ENCODE assay signal across 1 cellular context in the genomic region with DNA sequence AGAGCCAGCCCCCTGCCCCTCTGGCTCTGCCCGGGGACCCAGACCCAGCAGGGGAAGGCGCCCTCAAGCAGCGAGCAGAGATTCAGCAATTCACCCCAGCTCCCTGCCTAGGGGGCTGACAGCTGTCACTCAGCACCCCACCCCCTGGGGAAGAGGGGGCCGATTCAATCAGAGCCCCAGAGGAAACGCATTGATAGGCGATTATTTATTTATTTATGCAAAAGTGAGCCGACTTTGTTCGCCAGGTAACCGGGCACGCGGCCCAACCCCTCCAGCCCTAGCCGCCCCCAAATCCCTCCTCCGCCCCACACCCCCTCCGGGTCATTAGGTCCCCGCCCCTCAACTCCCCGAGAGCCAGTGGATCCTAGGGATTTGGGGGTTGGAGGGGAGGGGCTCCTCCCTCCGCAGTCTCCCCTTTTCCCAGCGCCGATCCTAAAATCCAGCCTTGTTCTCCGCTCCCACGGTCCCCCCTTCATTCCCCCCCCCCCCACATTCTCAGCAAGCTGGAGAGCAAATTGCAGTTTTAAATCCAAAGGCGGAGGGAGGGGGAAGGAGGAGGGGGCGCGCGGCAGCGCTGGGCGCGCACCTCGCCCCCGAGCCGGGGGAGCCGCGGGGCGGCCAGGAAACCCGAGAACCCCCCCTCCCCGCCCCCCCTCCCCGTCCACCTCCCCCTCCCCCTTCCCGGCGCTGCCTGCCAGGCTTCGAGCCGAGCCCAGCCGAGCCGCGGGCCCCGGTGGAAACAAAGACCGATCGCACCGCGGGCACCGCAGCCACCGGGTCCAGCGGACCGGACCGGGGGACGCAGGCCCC.
TF ChIP-seq lines count a peak whose summit lies in the region.

No MANE protein-coding gene starts in this region.

TF ChIP-seq in HepG2, 621 proteins besides CTCF, POLR2A, EP300 and RAD21 (continued from another document and continues in another):
- TF ChIP-seq, protein P1, sequence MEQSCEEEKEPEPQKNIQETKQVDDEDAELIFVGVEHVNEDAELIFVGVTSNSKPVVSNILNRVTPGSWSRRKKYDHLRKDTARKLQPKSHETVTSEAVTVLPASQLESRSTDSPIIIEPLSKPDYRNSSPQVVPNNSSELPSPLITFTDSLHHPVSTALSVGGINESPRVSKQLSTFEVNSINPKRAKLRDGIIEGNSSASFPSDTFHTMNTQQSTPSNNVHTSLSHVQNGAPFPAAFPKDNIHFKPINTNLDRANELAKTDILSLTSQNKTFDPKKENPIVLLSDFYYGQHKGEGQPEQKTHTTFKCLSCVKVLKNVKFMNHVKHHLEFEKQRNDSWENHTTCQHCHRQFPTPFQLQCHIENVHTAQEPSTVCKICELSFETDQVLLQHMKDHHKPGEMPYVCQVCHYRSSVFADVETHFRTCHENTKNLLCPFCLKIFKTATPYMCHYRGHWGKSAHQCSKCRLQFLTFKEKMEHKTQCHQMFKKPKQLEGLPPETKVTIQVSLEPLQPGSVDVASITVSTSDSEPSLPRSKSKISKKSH (CRISPR knock-in tag; IDR thresholded peaks at IDR 0.05; ENCODE audit: borderline replicate concordance) = no peak
- TF ChIP-seq NFE2L2 (IDR thresholded peaks at IDR 0.05; ENCODE audit: low read length) (no peak), KLF6 (CRISPR knock-in tag; IDR thresholded peaks at IDR 0.05) (no peak), HNRNPK (IDR thresholded peaks at IDR 0.05; ENCODE audit: low read depth, low read length, poor library complexity, severe bottlenecking) (peak; percentile 84), NR1H2 (CRISPR knock-in tag; IDR thresholded peaks at IDR 0.05; ENCODE audit: borderline replicate concordance, low read depth) (no peak), ZNF367 (CRISPR knock-in tag; IDR thresholded peaks at IDR 0.05; ENCODE audit: borderline replicate concordance) (no peak), ZNF407 (CRISPR knock-in tag; IDR thresholded peaks at IDR 0.05; ENCODE audit: not compliant biosample characterization) (no peak), CC2D1A (CRISPR knock-in tag; IDR thresholded peaks at IDR 0.05) (no peak), ZBED4 (CRISPR knock-in tag; IDR thresholded peaks at IDR 0.05; ENCODE audit: borderline replicate concordance) (peak; percentile 49; the same call in 1 of the 2 replicates), ZNF724P (CRISPR knock-in tag; IDR thresholded peaks at IDR 0.05; ENCODE audit: borderline replicate concordance) (no peak), ZNF784 (CRISPR knock-in tag; IDR thresholded peaks at IDR 0.05; ENCODE audit: borderline replicate concordance) (no peak), SRSF4 (IDR thresholded peaks at IDR 0.05; ENCODE audit: low read depth, low read length, poor library complexity, severe bottlenecking) (no peak), HMGXB4 (CRISPR knock-in tag; IDR thresholded peaks at IDR 0.05; ENCODE audit: borderline replicate concordance in 1 of 2, low read depth in 1 of 2) (0 out of 4 replicates have a peak, but pooled peaks of 1 of the 2 experiments have one; percentile 7), ZNF850 (CRISPR knock-in tag; conservative IDR thresholded peaks at IDR 0.05) (no peak), MXI1 (IDR thresholded peaks at IDR 0.05; ENCODE audit: borderline replicate concordance, low read depth, low read length) (no peak), ZNF234 (CRISPR knock-in tag; conservative IDR thresholded peaks at IDR 0.05) (no peak), TCF7L2 (IDR thresholded peaks at IDR 0.05; ENCODE audit: low read depth, low read length) (no peak), PHF8 (CRISPR knock-in tag; IDR thresholded peaks at IDR 0.05) (peak; percentile 37; the same call in 1 of the 2 replicates), DDIT3 (CRISPR knock-in tag; IDR thresholded peaks at IDR 0.05) (no peak), SOX13 (IDR thresholded peaks at IDR 0.05) (no peak), SOX13 (CRISPR knock-in tag; conservative IDR thresholded peaks at IDR 0.05 in 1 of 2, IDR thresholded peaks at IDR 0.05 in 1 of 2) (no peak), RCOR2 (CRISPR knock-in tag; IDR thresholded peaks at IDR 0.05) (no peak)
- TF ChIP-seq, protein P2, sequence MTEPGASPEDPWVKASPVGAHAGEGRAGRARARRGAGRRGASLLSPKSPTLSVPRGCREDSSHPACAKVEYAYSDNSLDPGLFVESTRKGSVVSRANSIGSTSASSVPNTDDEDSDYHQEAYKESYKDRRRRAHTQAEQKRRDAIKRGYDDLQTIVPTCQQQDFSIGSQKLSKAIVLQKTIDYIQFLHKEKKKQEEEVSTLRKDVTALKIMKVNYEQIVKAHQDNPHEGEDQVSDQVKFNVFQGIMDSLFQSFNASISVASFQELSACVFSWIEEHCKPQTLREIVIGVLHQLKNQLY (CRISPR knock-in tag; IDR thresholded peaks at IDR 0.05) = no peak
- TF ChIP-seq, protein P3, sequence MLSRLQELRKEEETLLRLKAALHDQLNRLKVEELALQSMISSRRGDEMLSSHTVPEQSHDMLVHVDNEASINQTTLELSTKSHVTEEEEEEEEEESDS (CRISPR knock-in tag; IDR thresholded peaks at IDR 0.05; ENCODE audit: borderline replicate concordance) = no peak
- TF ChIP-seq, protein P4, sequence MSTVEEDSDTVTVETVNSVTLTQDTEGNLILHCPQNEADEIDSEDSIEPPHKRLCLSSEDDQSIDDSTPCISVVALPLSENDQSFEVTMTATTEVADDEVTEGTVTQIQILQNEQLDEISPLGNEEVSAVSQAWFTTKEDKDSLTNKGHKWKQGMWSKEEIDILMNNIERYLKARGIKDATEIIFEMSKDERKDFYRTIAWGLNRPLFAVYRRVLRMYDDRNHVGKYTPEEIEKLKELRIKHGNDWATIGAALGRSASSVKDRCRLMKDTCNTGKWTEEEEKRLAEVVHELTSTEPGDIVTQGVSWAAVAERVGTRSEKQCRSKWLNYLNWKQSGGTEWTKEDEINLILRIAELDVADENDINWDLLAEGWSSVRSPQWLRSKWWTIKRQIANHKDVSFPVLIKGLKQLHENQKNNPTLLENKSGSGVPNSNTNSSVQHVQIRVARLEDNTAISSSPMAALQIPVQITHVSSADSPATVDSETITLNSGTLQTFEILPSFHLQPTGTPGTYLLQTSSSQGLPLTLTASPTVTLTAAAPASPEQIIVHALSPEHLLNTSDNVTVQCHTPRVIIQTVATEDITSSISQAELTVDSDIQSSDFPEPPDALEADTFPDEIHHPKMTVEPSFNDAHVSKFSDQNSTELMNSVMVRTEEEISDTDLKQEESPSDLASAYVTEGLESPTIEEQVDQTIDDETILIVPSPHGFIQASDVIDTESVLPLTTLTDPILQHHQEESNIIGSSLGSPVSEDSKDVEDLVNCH (CRISPR knock-in tag; IDR thresholded peaks at IDR 0.05) = no peak
